Comparison of ENCODE assay signal across 18 cellular contexts in genomic region chr14:32319368-32320049, GRCh38. TPM values are rescaled to one million over a fixed set of nuclear protein-coding genes. Genes with fewer than 3 reads are reported as not detected.
DNase-seq lines count a peak whose midpoint lies in the region; ATAC-seq and TF ChIP-seq lines count a peak whose summit lies in the region.
"Had no signal": no experiment of that assay in that cellular context is flagged by ENCODE, and none has a peak within 500 bp of the region (broad histone marks: within the 10 kb centered on the region; RNA-seq: fewer than 3 reads in every experiment).

No MANE protein-coding gene starts in this region.

- in situ Hi-C loops in SK-MEL-5 (cut with HindIII; ENCODE audit: low pct_unique_long_range_greater_than_20kb, low sequenced_read_pairs): no loop called here

- intact Hi-C loops in left ventricle myocardium inferior (cut with micrococcal nuclease): no loop called here
- intact Hi-C loops in left cardiac atrium (cut with DNase I): no loop called here
- intact Hi-C loops in thyroid gland (cut with DNase I): no loop called here

- H3K27ac ChIP-seq in left ventricle myocardium inferior (replicated peaks) (peak overlapping the region; percentile 24), fibroblast of lung (ENCODE audit: insufficient read depth, low read length) (no peak overlapping the region), thyroid gland (peak overlapping the region in 2 of 3 donors; percentile 52 to 64)

- ATAC-seq in left cardiac atrium (no peak), HG02763 (IDR thresholded peaks at IDR 0.05; ENCODE audit: unreplicated experiment) (no peak)
- ATAC-seq: GM12878, T-helper 17 cell had no signal

- H3K4me3 ChIP-seq in left ventricle myocardium inferior (no peak overlapping the region), fibroblast of lung (replicated peaks in 1 of 4; ENCODE audit: control extremely low read depth in 1 of 4, insufficient read depth in 1 of 4, low read depth in 3 of 4, low read length in 4 of 4) (no peak overlapping the region), thyroid gland (replicated peaks in 1 of 3) (no peak overlapping the region)
- H3K4me3 ChIP-seq: GM12878 had no signal

- H4K20me1 ChIP-seq in fibroblast of lung (ENCODE audit: control insufficient read depth, extremely low read depth, insufficient read depth, low read length): no peaks in the 10 kb centered on the region

- H3K79me2 ChIP-seq in fibroblast of lung (ENCODE audit: control insufficient read depth, insufficient read depth, low read length): no peaks in the 10 kb centered on the region

- no peak overlapping the region for H3K9ac ChIP-seq in fibroblast of lung (ENCODE audit: insufficient read depth, low read length)

- TF ChIP-seq POLR2A in thyroid gland (IDR thresholded peaks at IDR 0.05): no peak

- TF ChIP-seq CTCF in left ventricle myocardium inferior (IDR thresholded peaks at IDR 0.05; ENCODE audit: borderline replicate concordance): no peak
- no peak for TF ChIP-seq CTCF in fibroblast of lung (conservative IDR thresholded peaks at IDR 0.05 in 1 of 2, IDR thresholded peaks at IDR 0.05 in 1 of 2; ENCODE audit: low read depth in 1 of 2, low read length in 2 of 2)
- TF ChIP-seq CTCF in thyroid gland (IDR thresholded peaks at IDR 0.05): no peak

- H3K9me3 ChIP-seq in left ventricle myocardium inferior (replicated peaks): no peaks in the 10 kb centered on the region
- no peaks in the 10 kb centered on the region for H3K9me3 ChIP-seq in fibroblast of lung (ENCODE audit: control insufficient read depth, insufficient read depth, low read depth, low read length)
- H3K9me3 ChIP-seq in thyroid gland: no peaks in the 10 kb centered on the region

- H2AFZ ChIP-seq in fibroblast of lung (ENCODE audit: low read length): no peak overlapping the region

- H3K4me2 ChIP-seq in fibroblast of lung (ENCODE audit: extremely low read depth, insufficient read depth, low read length): no peak overlapping the region

- H3K4me1 ChIP-seq in left ventricle myocardium inferior: peaks cover 30% of the 10 kb centered on the region
- no peaks in the 10 kb centered on the region for H3K4me1 ChIP-seq in fibroblast of lung (ENCODE audit: control insufficient read depth, extremely low read depth, insufficient read depth, low read length)
- H3K4me1 ChIP-seq in thyroid gland: peaks cover 12 to 18% of the 10 kb centered on the region in 2 donors

- DNase-seq in left ventricle myocardium inferior: no peak
- no peak for DNase-seq in left cardiac atrium
- DNase-seq in SK-MEL-5 (ENCODE audit: low read depth, low spot score): peak; percentile 33
- peak; percentile 23 to 30 for DNase-seq in fibroblast of lung (ENCODE audit: low read depth in 2 of 2)
- DNase-seq in thyroid gland: no peak
- no peak for DNase-seq in stimulated activated CD4-positive, alpha-beta T cell treated with anti-CD3 and anti-CD28 coated beads, Interleukin-4, amount 100 ng/mL, for 4 hours
- DNase-seq in SHP77 (lab: John Stamatoyannopoulos, UW): no peak
- DNase-seq: activated CD4-positive, CD25-positive, alpha-beta regulatory T cell; activated CD8-positive, alpha-beta memory T cell treated with anti-CD3 and anti-CD28 coated beads for 24 hours; caudate nucleus; COR-L47; effector memory CD4-positive, alpha-beta T cell; left ventricle myocardium superior; NCI-H1092 treated with DMSO at 0.1 percent for 48 hours; stimulated activated CD4-positive, alpha-beta T cell treated with anti-CD3 and anti-CD28 coated beads, Interleukin-2, amount 100 ng/mL, for 24 hours; T-helper 17 cell had no signal

- H3K27me3 ChIP-seq in left ventricle myocardium inferior (ENCODE audit: low read depth): no peaks in the 10 kb centered on the region
- H3K27me3 ChIP-seq in fibroblast of lung (ENCODE audit: control insufficient read depth, insufficient read depth, low read length): peaks cover 3% of the 10 kb centered on the region
- no peaks in the 10 kb centered on the region for H3K27me3 ChIP-seq in thyroid gland

- H3K36me3 ChIP-seq in left ventricle myocardium inferior: no peaks in the 10 kb centered on the region
- H3K36me3 ChIP-seq in fibroblast of lung (ENCODE audit: control insufficient read depth, insufficient read depth, low read length): no peaks in the 10 kb centered on the region
- H3K36me3 ChIP-seq in thyroid gland: no peaks in the 10 kb centered on the region

RNA-seq across cellular contexts. Expression of gene AKAP6, which starts 9.6 kb away (rescaled TPM):
- total RNA-seq in left ventricle myocardium inferior (218 TPM), left cardiac atrium (100 to 1,000 TPM in 1 of 2 donors, 10 to 100 TPM in 1; 98.2 to 111 TPM), fibroblast of lung (1.0 and 10.9 TPM in 2 replicates), thyroid gland (10 to 100 TPM; 13.0 to 34.5 (median 22.7) TPM)
- total RNA-seq in SK-MEL-5 (2014; rRNA removed; shearing (Covaris generic)): 2.0 and 2.6 TPM in 2 replicates
- 1.2 and 7.0 TPM in 2 replicates for polyA plus RNA-seq in SK-MEL-5 (2015; cell fraction: cytosol; rRNA removed)
- 0.66 and 6.8 TPM in 2 replicates for polyA plus RNA-seq in SK-MEL-5 (2015; cell fraction: nucleus; rRNA removed)
- 2.7 and 3.3 TPM in 2 replicates for polyA plus RNA-seq in fibroblast of lung
- 1.2 and 2.0 TPM in 2 replicates for polyA plus RNA-seq in fibroblast of lung (2012)
- 5.2 and 12.0 TPM in 2 replicates for polyA minus RNA-seq in fibroblast of lung (ENCODE audit: low replicate concordance)

Comparison
In these comparisons a context has a peak if more than half of its experiments do, and no peak if none do; other contexts are left out.
1. DNase-seq: peak in SK-MEL-5 (single experiment) and fibroblast of lung (2 of 2); none in left ventricle myocardium inferior (single experiment), left cardiac atrium (single experiment), thyroid gland (0 of 2), stimulated activated CD4-positive, alpha-beta T cell treated with anti-CD3 and anti-CD28 coated beads, Interleukin-4, amount 100 ng/mL, for 4 hours (0 of 2) and SHP77 (0 of 2).